ENCODE assay signal across 8 cellular contexts in the genomic region with DNA sequence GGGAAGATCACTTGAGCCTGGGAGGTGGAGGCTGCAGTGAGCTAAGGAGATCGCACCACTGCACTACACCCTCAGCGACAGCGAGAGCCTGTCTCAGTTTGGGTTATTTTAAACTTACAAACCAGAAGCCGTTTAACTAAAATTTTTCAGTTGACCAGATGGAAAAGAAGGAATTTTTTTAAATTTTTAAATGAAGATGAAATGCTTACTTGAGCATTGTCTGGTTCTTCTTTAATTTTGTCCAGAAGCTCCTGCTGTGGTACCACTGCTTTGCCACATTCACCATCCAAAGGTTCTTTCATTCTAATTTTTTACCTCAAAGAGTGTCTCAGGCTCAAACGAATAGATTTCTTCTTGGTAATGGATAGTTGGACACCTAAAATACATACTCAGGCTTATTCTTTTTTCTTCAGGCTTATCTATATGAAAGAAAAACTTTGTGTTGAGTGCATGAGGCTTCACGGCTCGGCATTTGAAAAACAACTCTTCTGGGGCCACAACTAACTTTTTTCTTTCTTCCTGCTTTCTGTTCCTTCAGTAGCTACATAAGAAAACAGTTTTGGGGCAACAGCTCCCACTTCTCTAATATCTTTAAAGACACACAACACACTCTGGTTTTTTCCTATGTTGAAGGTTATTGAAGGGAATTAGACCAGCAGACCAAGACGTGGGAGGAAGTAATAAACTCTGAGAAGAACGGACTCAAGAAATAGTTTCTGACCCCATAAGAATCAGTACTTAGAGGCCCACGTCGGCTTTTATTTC. TPM values are rescaled to one million over a fixed set of nuclear protein-coding genes. Genes with fewer than 3 reads are reported as not detected.
DNase-seq lines count a peak whose midpoint lies in the region; ATAC-seq and TF ChIP-seq lines count a peak whose summit lies in the region.

No MANE protein-coding gene starts in this region.

- TF ChIP-seq POLR2A in stomach (IDR thresholded peaks at IDR 0.05), result no peak

- no peak for TF ChIP-seq EP300 in stomach (IDR thresholded peaks at IDR 0.05)

- in situ Hi-C loops in GM13977 (cut with MboI; ENCODE audit: low pct_unique_long_range_greater_than_20kb, low sequenced_read_pairs, unreplicated experiment), result no loop called here

- H3K27ac Mint-ChIP-seq in activated naive CD4-positive, alpha-beta T cell treated with anti-CD3 and anti-CD28 coated beads, Interleukin-2, amount 50 U/mL, for 72 hours, result peak overlapping the region; percentile 94 to 97

- intact Hi-C loops in stomach (cut with DNase I; ENCODE audit: low total_unique reads), result no loop called here

- H3K9me3 ChIP-seq in iPS-20b (ENCODE audit: insufficient read depth, low read depth, low read length) (peaks cover 17% of the 10 kb centered on the region), stomach (peaks cover 0 to 13% (median 9%) of the 10 kb centered on the region in 4 donors)

- H3K36me3 Mint-ChIP-seq in activated naive CD4-positive, alpha-beta T cell treated with anti-CD3 and anti-CD28 coated beads, Interleukin-2, amount 50 U/mL, for 72 hours, result peaks cover 17 to 54% of the 10 kb centered on the region in 2 donors

- H3K9ac ChIP-seq in iPS-20b (ENCODE audit: low read depth, low read length), result peak overlapping the region; percentile 91

- DNase-seq in HFF-Myc (ENCODE audit: extremely low read depth, low read depth), result no peak
- DNase-seq in activated naive CD4-positive, alpha-beta T cell treated with anti-CD3 and anti-CD28 coated beads, Interleukin-2, amount 50 U/mL, for 72 hours (ENCODE audit: low spot score in 2 of 2), result no peak
- no peak for DNase-seq in stomach
- no peak for DNase-seq in stimulated activated CD4-positive, alpha-beta T cell treated with anti-CD3 and anti-CD28 coated beads, Interleukin-2, amount 100 ng/mL, for 48 hours
- no peak for DNase-seq in GM13977 (ENCODE audit: low spot score)
- DNase-seq in HT-29 (ENCODE audit: low spot score), result no peak

- WGBS in stomach, 5 donors, result 37 to 40% (median 38%) methylated on average over 11 of the region's 11 CpGs

- H3K4me3 ChIP-seq in HFF-Myc (replicated peaks; ENCODE audit: low read depth, low read length), result peak overlapping the region; percentile 84
- H3K4me3 ChIP-seq in iPS-20b (ENCODE audit: low read length), result peak overlapping the region; percentile 98
- H3K4me3 ChIP-seq in stomach, result peak overlapping the region; percentile 67 to 81 (median 72)

- no peak for TF ChIP-seq CTCF in 22Rv1 (IDR thresholded peaks at IDR 0.05)
- TF ChIP-seq CTCF in HFF-Myc (IDR thresholded peaks at IDR 0.05; ENCODE audit: low read depth, low read length, missing control alignments), result no peak
- TF ChIP-seq CTCF in stomach (IDR thresholded peaks at IDR 0.05), result no peak
- no peak for TF ChIP-seq CTCF in GM13977 (IDR thresholded peaks at IDR 0.05; ENCODE audit: extremely low read depth, insufficient read depth, missing control alignments)

- H3K4me1 ChIP-seq in iPS-20b (ENCODE audit: insufficient read depth, low read length) (peaks cover 4% of the 10 kb centered on the region; the same call in 1 of the 2 replicates), stomach (peaks cover 9 to 35% (median 20%) of the 10 kb centered on the region in 4 donors)

- H3K9me3 Mint-ChIP-seq in activated naive CD4-positive, alpha-beta T cell treated with anti-CD3 and anti-CD28 coated beads, Interleukin-2, amount 50 U/mL, for 72 hours, result peaks cover 0 to 8% of the 10 kb centered on the region in 2 donors

- 0 out of 2 replicates have a peak, but pooled peaks cover 10% of the 10 kb centered on the region for H3K36me3 ChIP-seq in iPS-20b (ENCODE audit: insufficient read depth, low read depth, low read length)
- peaks cover 4 to 17% (median 16%) of the 10 kb centered on the region in 4 donors for H3K36me3 ChIP-seq in stomach

- H3K27me3 ChIP-seq in iPS-20b (ENCODE audit: insufficient read depth, low read length), result no peaks in the 10 kb centered on the region
- no peaks in the 10 kb centered on the region for H3K27me3 ChIP-seq in stomach

- H3K27ac ChIP-seq in 22Rv1, result peak overlapping the region; percentile 96
- H3K27ac ChIP-seq in iPS-20b (ENCODE audit: low read length), result no peak overlapping the region
- H3K27ac ChIP-seq in stomach, result peak overlapping the region; percentile 37 to 97 (median 94)

- no peak for ATAC-seq in activated naive CD4-positive, alpha-beta T cell treated with anti-CD3 and anti-CD28 coated beads, Interleukin-2, amount 50 U/mL, for 72 hours

RNA-seq across cellular contexts. Expression of a gene that starts 1.2 kb away (rescaled TPM):
- 10 to 100 TPM; 15.0 to 20.9 TPM for total RNA-seq in activated naive CD4-positive, alpha-beta T cell treated with anti-CD3 and anti-CD28 coated beads, Interleukin-2, amount 50 U/mL, for 72 hours
- 10 to 100 TPM in 4 of 5 donors, 1 to 10 TPM in 1; 6.1 to 47.5 (median 35.8) TPM for total RNA-seq in stomach
- 1 to 10 TPM; 4.9 to 8.2 (median 6.1) TPM for polyA plus RNA-seq in stomach
- 4.4 and 7.4 TPM in 2 replicates for total RNA-seq in HT-29 (2014; rRNA removed; shearing (Covaris generic))

RNA-seq across cellular contexts. Expression of a gene that starts 45.4 kb away (rescaled TPM):
- total RNA-seq in activated naive CD4-positive, alpha-beta T cell treated with anti-CD3 and anti-CD28 coated beads, Interleukin-2, amount 50 U/mL, for 72 hours, result 10 to 100 TPM; 11.8 to 15.9 TPM
- total RNA-seq in stomach, result 100 to 1,000 TPM in 1 of 5 donors, 10 to 100 TPM in 3, 1 to 10 TPM in 1; 2.0 to 131 (median 17.6) TPM
- polyA plus RNA-seq in stomach, result 10 to 100 TPM; 12.5 to 31.1 (median 15.1) TPM
- 11.7 TPM in 2 replicates for total RNA-seq in HT-29 (2014; rRNA removed; shearing (Covaris generic))

RNA-seq across cellular contexts. Expression of a gene that starts 48.7 kb away (rescaled TPM):
- total RNA-seq in activated naive CD4-positive, alpha-beta T cell treated with anti-CD3 and anti-CD28 coated beads, Interleukin-2, amount 50 U/mL, for 72 hours, result 1 to 10 TPM; 3.1 to 6.0 TPM
- 10 to 100 TPM in 3 of 5 donors, 1 to 10 TPM in 1, under 1 TPM in 1; 0.58 to 65.6 (median 21.8) TPM for total RNA-seq in stomach
- polyA plus RNA-seq in stomach, result 1 to 10 TPM; 1.7 to 3.0 (median 2.1) TPM
- 3.7 and 7.4 TPM in 2 replicates for total RNA-seq in HT-29 (2014; rRNA removed; shearing (Covaris generic))
